ENCODE assay signal across 19 cellular contexts in the genomic region with DNA sequence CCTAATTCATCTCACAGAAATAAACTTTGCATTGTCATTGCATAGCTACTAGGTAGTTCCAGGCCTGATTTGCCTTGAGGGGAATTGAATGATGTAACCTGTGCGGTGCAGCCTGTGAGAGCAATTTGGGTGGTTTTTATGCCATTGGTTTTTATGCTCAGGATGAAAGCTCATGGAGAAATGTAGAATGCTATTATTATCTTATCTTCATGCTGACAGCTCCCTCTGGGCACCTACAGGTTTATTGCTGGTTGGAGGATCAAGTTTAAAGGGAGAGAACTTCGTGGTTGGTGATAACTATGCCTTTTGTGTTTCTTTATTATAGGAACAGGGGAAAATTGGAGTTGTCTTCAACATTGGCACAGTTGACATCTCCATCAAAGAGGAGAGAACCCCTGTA.
DNase-seq lines count a peak whose midpoint lies in the region; ATAC-seq lines count a peak whose summit lies in the region.
"Had no signal": no experiment of that assay in that cellular context is flagged by ENCODE, and none has a peak within 500 bp of the region (broad histone marks: within the 10 kb centered on the region; RNA-seq: fewer than 3 reads in every experiment).

No MANE protein-coding gene starts in this region.

- H3K4me1 Mint-ChIP-seq in stimulated activated memory B cell treated with anti-CD40 and anti-IgM and Interleukin-4, amounts not matched to agents 10 μg/mL and 1 μg/mL and 100 μg/mL, for 72 hours, result no peaks in the 10 kb centered on the region
- H3K4me1 Mint-ChIP-seq: B cell; CD4-positive, CD25-positive, alpha-beta regulatory T cell had no signal

- DNase-seq in G401 (ENCODE audit: low spot score) (peak; percentile 4), M059J (ENCODE audit: low read depth) (peak; percentile 26), cerebellar cortex (ENCODE audit: low spot score) (peak; percentile 0), superior temporal gyrus (ENCODE audit: extremely low spot score) (peak; percentile 1), HuH-7.5 (ENCODE audit: low spot score) (no peak)
- DNase-seq in NK-92 treated with Interleukin-12 subunit alpha and Interleukin-12 subunit beta, amount 100 ng/mL, for 24 hours (lab: John Stamatoyannopoulos, UW), result no peak
- DNase-seq: CD4-positive, CD25-positive, alpha-beta regulatory T cell; CD8-positive, alpha-beta T cell; DMS153; DND-41; GDM1; GM23248; H7; HCEC 1CT; HFFc6 had no signal

- H3K36me3 Mint-ChIP-seq in stimulated activated memory B cell treated with anti-CD40 and anti-IgM and Interleukin-4, amounts not matched to agents 10 μg/mL and 1 μg/mL and 100 μg/mL, for 72 hours, result no peaks in the 10 kb centered on the region
- H3K36me3 Mint-ChIP-seq: CD4-positive, CD25-positive, alpha-beta regulatory T cell; CD8-positive, alpha-beta T cell had no signal

- H3K27me3 Mint-ChIP-seq in stimulated activated memory B cell treated with anti-CD40 and anti-IgM and Interleukin-4, amounts not matched to agents 10 μg/mL and 1 μg/mL and 100 μg/mL, for 72 hours, result no peaks in the 10 kb centered on the region
- H3K27me3 Mint-ChIP-seq: B cell; CD4-positive, CD25-positive, alpha-beta regulatory T cell had no signal

- in situ Hi-C loops in G401 (cut with HindIII; ENCODE audit: low sequenced_read_pairs), result no loop called here

- no peak overlapping the region for H3K4me3 Mint-ChIP-seq in stimulated activated memory B cell treated with anti-CD40 and anti-IgM and Interleukin-4, amounts not matched to agents 10 μg/mL and 1 μg/mL and 100 μg/mL, for 72 hours
- H3K4me3 Mint-ChIP-seq: B cell; CD4-positive, CD25-positive, alpha-beta regulatory T cell; CD8-positive, alpha-beta T cell; HFFc6 had no signal

- ATAC-seq in stimulated activated memory B cell treated with anti-CD40 and anti-IgM and Interleukin-4, amounts not matched to agents 10 μg/mL and 1 μg/mL and 100 μg/mL, for 72 hours, result no peak
- ATAC-seq in HG03135 (IDR thresholded peaks at IDR 0.05; ENCODE audit: unreplicated experiment), result no peak
- ATAC-seq: CD8-positive, alpha-beta T cell; GM12878 had no signal

- H3K9me3 Mint-ChIP-seq in stimulated activated memory B cell treated with anti-CD40 and anti-IgM and Interleukin-4, amounts not matched to agents 10 μg/mL and 1 μg/mL and 100 μg/mL, for 72 hours, result peaks cover 3% of the 10 kb centered on the region
- H3K9me3 Mint-ChIP-seq: CD8-positive, alpha-beta T cell had no signal

- no peak overlapping the region for H3K27ac Mint-ChIP-seq in stimulated activated memory B cell treated with anti-CD40 and anti-IgM and Interleukin-4, amounts not matched to agents 10 μg/mL and 1 μg/mL and 100 μg/mL, for 72 hours
- H3K27ac Mint-ChIP-seq: B cell; CD4-positive, CD25-positive, alpha-beta regulatory T cell; CD8-positive, alpha-beta T cell; HFFc6 had no signal

Comparison
In these comparisons a context has a peak if more than half of its experiments do, and no peak if none do; other contexts are left out.
1. DNase-seq: peak in G401 (single experiment), M059J (single experiment), cerebellar cortex (single experiment) and superior temporal gyrus (single experiment); none in HuH-7.5 (single experiment) and NK-92 treated with Interleukin-12 subunit alpha and Interleukin-12 subunit beta, amount 100 ng/mL, for 24 hours (single experiment).